13 cellular contexts compared by ENCODE assay signal in the genomic region with DNA sequence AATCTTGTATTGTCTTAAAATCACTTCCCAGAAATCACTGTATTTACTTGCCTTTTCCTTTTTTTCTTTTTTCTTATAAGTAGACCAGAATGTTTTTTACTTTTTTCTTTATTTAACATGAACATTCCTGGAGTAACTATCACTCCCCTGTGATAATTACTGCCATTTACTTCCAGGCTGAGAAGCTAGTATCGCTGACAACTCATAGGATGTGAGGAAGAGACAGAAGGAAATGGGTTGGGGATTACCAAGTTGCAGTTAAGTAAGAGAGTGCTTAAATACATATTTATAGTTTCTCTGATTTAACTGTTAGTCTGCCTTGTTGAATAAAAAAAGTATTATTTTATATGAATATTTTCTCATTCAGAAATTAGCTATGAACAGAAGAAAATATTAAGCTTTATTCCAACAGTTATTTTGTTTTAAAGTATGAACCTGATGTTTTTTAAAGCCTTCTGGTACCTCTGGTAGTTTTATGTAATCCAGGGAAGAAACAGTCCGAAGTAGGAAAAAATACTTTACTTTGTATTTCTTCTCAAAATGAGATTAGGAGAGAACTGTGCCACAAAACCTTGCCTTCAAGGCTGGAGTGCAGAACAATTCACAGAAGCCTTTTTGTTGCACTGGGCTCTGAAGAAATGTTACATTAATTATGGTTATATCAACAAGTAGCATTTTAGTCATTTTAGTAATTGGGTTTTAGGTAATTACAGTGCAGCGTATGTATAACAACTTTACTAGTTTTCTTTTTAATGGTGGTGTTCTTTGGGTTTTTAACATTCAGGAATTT.
DNase-seq lines count a peak whose midpoint lies in the region; ATAC-seq, FAIRE-seq and TF ChIP-seq lines count a peak whose summit lies in the region.
"Had no signal": no experiment of that assay in that cellular context is flagged by ENCODE, and none has a peak within 500 bp of the region (broad histone marks: within the 10 kb centered on the region; RNA-seq: fewer than 3 reads in every experiment).

No MANE protein-coding gene starts in this region.

- in situ Hi-C loops in GM13976 (cut with MboI; ENCODE audit: low sequenced_read_pairs, unreplicated experiment) (no loop called here), HepG2 (cut with HindIII; ENCODE audit: extremely low pct_ligation_motif_present, low pct_unique_long_range_greater_than_20kb) (no loop called here)

- H3K4me3 ChIP-seq in PC-3 (ENCODE audit: low read length) (no peak overlapping the region), neural progenitor cell (no peak overlapping the region), hepatocyte (no peak overlapping the region), HepG2 (replicated peaks in 1 of 3; ENCODE audit: insufficient read depth in 1 of 3, low read depth in 2 of 3, low read length in 3 of 3) (no peak overlapping the region)
- H3K4me3 ChIP-seq: cardiac muscle cell had no signal

- no peak overlapping the region for H3K27ac Mint-ChIP-seq in neural progenitor cell

- H3F3A ChIP-seq in PC-3 (ENCODE audit: low read length, unreplicated experiment) (no peaks in the 10 kb centered on the region), neural progenitor cell (ENCODE audit: low read depth) (no peaks in the 10 kb centered on the region)

- peaks cover 24% of the 10 kb centered on the region for H3K4me1 ChIP-seq in PC-3 (ENCODE audit: insufficient read depth, low read length)
- no peaks in the 10 kb centered on the region for H3K4me1 ChIP-seq in neural progenitor cell
- H3K4me1 ChIP-seq in hepatocyte (ENCODE audit: insufficient read depth) = no peaks in the 10 kb centered on the region
- H3K4me1 ChIP-seq in HepG2 (ENCODE audit: insufficient read depth, low read length) = no peaks in the 10 kb centered on the region

- H3K27me3 ChIP-seq in PC-3 (ENCODE audit: low read length) = no peaks in the 10 kb centered on the region
- no peaks in the 10 kb centered on the region for H3K27me3 ChIP-seq in neural progenitor cell
- H3K27me3 ChIP-seq in hepatocyte = no peaks in the 10 kb centered on the region
- H3K27me3 ChIP-seq in HepG2 (ENCODE audit: control insufficient read depth in 1 of 2, insufficient read depth in 2 of 2, low read length in 2 of 2) = no peaks in the 10 kb centered on the region
- H3K27me3 ChIP-seq: cardiac muscle cell had no signal

- no peak for ATAC-seq in PC-3
- ATAC-seq in HepG2 = no peak
- ATAC-seq: esophagus mucosa had no signal

- TF ChIP-seq EP300 in HepG2 (IDR thresholded peaks at IDR 0.05; ENCODE audit: low read depth in 2 of 2, low read length in 2 of 2) (no peak), HepG2 (CRISPR knock-in tag; IDR thresholded peaks at IDR 0.05; ENCODE audit: borderline replicate concordance) (no peak)

- H3K9me3 Mint-ChIP-seq in neural progenitor cell = peaks cover 3% of the 10 kb centered on the region

- TF ChIP-seq RAD21 in HepG2 (CRISPR knock-in tag; IDR thresholded peaks at IDR 0.05) = no peak

- TF ChIP-seq CTCF in PC-3 (conservative IDR thresholded peaks at IDR 0.05; ENCODE audit: low read depth, low read length) = no peak
- no peak for TF ChIP-seq CTCF in neural progenitor cell (IDR thresholded peaks at IDR 0.05)
- TF ChIP-seq CTCF in hepatocyte (IDR thresholded peaks at IDR 0.05; ENCODE audit: poor library complexity) = no peak
- TF ChIP-seq CTCF in GM13976 (IDR thresholded peaks at IDR 0.05; ENCODE audit: borderline replicate concordance, control extremely low read depth, extremely low read depth, insufficient read depth, missing control alignments) = no peak
- no peak for TF ChIP-seq CTCF in HepG2 (CRISPR knock-in tag; IDR thresholded peaks at IDR 0.05)

- H2AFZ ChIP-seq in PC-3 (ENCODE audit: low read length) (no peak overlapping the region), neural progenitor cell (replicated peaks) (no peak overlapping the region), hepatocyte (no peak overlapping the region), HepG2 (ENCODE audit: low read length) (no peak overlapping the region)

- no TSS peak for BruUV-seq in PC-3 (replicated peaks; lab: Mats Ljungman, UMichigan)
- BruUV-seq in HepG2 (replicated peaks; lab: Mats Ljungman, UMichigan) = no TSS peak

- H3K4me3 Mint-ChIP-seq in neural progenitor cell = no peak overlapping the region

- CTCF ChIA-PET in PC-3 (lab: Charles Lee) (no interaction called here), HepG2 (lab: Yijun Ruan, JAX; ENCODE audit: low intra/inter-chr PET ratio, low total read pairs) (no interaction called here)

- H3K9me2 ChIP-seq in PC-3 (replicated peaks; ENCODE audit: low read length) (no peaks in the 10 kb centered on the region), hepatocyte (replicated peaks; ENCODE audit: insufficient read depth) (no peaks in the 10 kb centered on the region)

- H4K20me1 ChIP-seq in PC-3 (ENCODE audit: low read length) (no peaks in the 10 kb centered on the region), neural progenitor cell (ENCODE audit: low read depth) (no peaks in the 10 kb centered on the region), hepatocyte (ENCODE audit: insufficient read depth, poor library complexity, severe bottlenecking) (no peaks in the 10 kb centered on the region), HepG2 (ENCODE audit: insufficient read depth, low read length) (no peaks in the 10 kb centered on the region)

- no peak for FAIRE-seq in HepG2 (lab: Jason Lieb, UNC)

- H3K4me2 ChIP-seq in PC-3 (ENCODE audit: low read length) (peak overlapping the region; percentile 27), neural progenitor cell (no peak overlapping the region), hepatocyte (no peak overlapping the region), HepG2 (ENCODE audit: low read depth, low read length) (no peak overlapping the region)

- H3K36me3 ChIP-seq in PC-3 (ENCODE audit: low read depth, low read length) = no peaks in the 10 kb centered on the region
- no peaks in the 10 kb centered on the region for H3K36me3 ChIP-seq in neural progenitor cell
- no peaks in the 10 kb centered on the region for H3K36me3 ChIP-seq in hepatocyte (replicated peaks; ENCODE audit: insufficient read depth, low read depth)
- peaks cover 0 to 2% of the 10 kb centered on the region in 2 experiments; a peak in 1 of 5 replicates for H3K36me3 ChIP-seq in HepG2 (replicated peaks in 1 of 2; ENCODE audit: control insufficient read depth in 1 of 2, insufficient read depth in 2 of 2, low read length in 2 of 2)
- H3K36me3 ChIP-seq: cardiac muscle cell had no signal

- H3K36me3 Mint-ChIP-seq in neural progenitor cell = peaks cover 15% of the 10 kb centered on the region

- H3K27ac ChIP-seq in PC-3 (ENCODE audit: low read length) (no peak overlapping the region), neural progenitor cell (peak overlapping the region; percentile 18), hepatocyte (no peak overlapping the region), HepG2 (ENCODE audit: extremely low read length, insufficient read depth, low read length) (no peak overlapping the region)
- H3K27ac ChIP-seq: cardiac muscle cell had no signal

- H3K27me3 Mint-ChIP-seq in neural progenitor cell (ENCODE audit: insufficient read depth, low read depth) = no peaks in the 10 kb centered on the region

- no peak for TF ChIP-seq POLR2A in HepG2 (IDR thresholded peaks at IDR 0.05; ENCODE audit: insufficient read depth in 1 of 2, low read depth in 2 of 2, low read length in 2 of 2)

- H3K4me1 Mint-ChIP-seq in neural progenitor cell = no peaks in the 10 kb centered on the region

- intact Hi-C loops in PC-3 (cut with micrococcal nuclease) = no loop called here
- intact Hi-C loops in HepG2 (cut with micrococcal nuclease; ENCODE audit: unreplicated experiment) = no loop called here

- POLR2A ChIA-PET in PC-3 (lab: Charles Lee; ENCODE audit: unreplicated experiment) = no interaction called here
- POLR2A ChIA-PET in HepG2 (lab: Yijun Ruan, JAX) = no interaction called here

- H3K9ac ChIP-seq in PC-3 (ENCODE audit: low read length) = no peak overlapping the region
- no peak overlapping the region for H3K9ac ChIP-seq in neural progenitor cell
- H3K9ac ChIP-seq in HepG2 (ENCODE audit: insufficient read depth, low read depth, low read length) = no peak overlapping the region

- DNase-seq in EL = peak; percentile 28
- peak; percentile 6 for DNase-seq in PC-3
- peak; percentile 17 for DNase-seq in epidermal melanocyte (ENCODE audit: insufficient read length, low spot score)
- no peak for DNase-seq in neural progenitor cell (ENCODE audit: low spot score)
- no peak for DNase-seq in hepatocyte (ENCODE audit: low spot score)
- DNase-seq in GM13976 (ENCODE audit: low spot score) = no peak
- DNase-seq in HepG2 (ENCODE audit: low spot score) = no peak
- DNase-seq: Karpas-422, kidney, NCI-H2029 treated with DMSO at 0.1 percent for 48 hours, occipital lobe had no signal

- H3K79me2 ChIP-seq in PC-3 (ENCODE audit: low read length) (0 out of 2 replicates have a peak, but pooled peaks cover 2% of the 10 kb centered on the region), neural progenitor cell (ENCODE audit: low read depth) (peaks cover 13% of the 10 kb centered on the region), hepatocyte (peaks cover 30% of the 10 kb centered on the region), HepG2 (ENCODE audit: insufficient read depth, low read length) (no peaks in the 10 kb centered on the region)

- 93% methylated on average over 3 of the region's 3 CpGs for WGBS in hepatocyte (ENCODE audit: low lambda C conversion rate, missing lambda C conversion rate)
- WGBS in HepG2 (ENCODE audit: low lambda C conversion rate) = 96% methylated on average over 3 of the region's 3 CpGs

- H3K9me3 ChIP-seq in PC-3 (ENCODE audit: low read length) (no peaks in the 10 kb centered on the region), neural progenitor cell (ENCODE audit: low read depth) (no peaks in the 10 kb centered on the region), hepatocyte (ENCODE audit: low read depth) (no peaks in the 10 kb centered on the region), HepG2 (ENCODE audit: low read length) (no peaks in the 10 kb centered on the region)

TF ChIP-seq in HepG2, 621 proteins besides CTCF, POLR2A, EP300 and RAD21 (continues in another document):
- TF ChIP-seq MAFF (IDR thresholded peaks at IDR 0.05; ENCODE audit: low read depth, low read length) (no peak), HMG20A (CRISPR knock-in tag; IDR thresholded peaks at IDR 0.05; ENCODE audit: borderline replicate concordance) (no peak), IKZF4 (CRISPR knock-in tag; IDR thresholded peaks at IDR 0.05; ENCODE audit: borderline replicate concordance, low read depth, not compliant biosample characterization) (no peak), REXO4 (CRISPR knock-in tag; IDR thresholded peaks at IDR 0.05; ENCODE audit: borderline replicate concordance) (no peak), ZBTB7B (CRISPR knock-in tag; IDR thresholded peaks at IDR 0.05) (no peak), HMGA1 (CRISPR knock-in tag; conservative IDR thresholded peaks at IDR 0.05) (no peak)
- TF ChIP-seq, protein P1, sequence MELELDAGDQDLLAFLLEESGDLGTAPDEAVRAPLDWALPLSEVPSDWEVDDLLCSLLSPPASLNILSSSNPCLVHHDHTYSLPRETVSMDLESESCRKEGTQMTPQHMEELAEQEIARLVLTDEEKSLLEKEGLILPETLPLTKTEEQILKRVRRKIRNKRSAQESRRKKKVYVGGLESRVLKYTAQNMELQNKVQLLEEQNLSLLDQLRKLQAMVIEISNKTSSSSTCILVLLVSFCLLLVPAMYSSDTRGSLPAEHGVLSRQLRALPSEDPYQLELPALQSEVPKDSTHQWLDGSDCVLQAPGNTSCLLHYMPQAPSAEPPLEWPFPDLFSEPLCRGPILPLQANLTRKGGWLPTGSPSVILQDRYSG (CRISPR knock-in tag; IDR thresholded peaks at IDR 0.05) = no peak

Comparison
In these comparisons a context has a peak if more than half of its experiments do, and no peak if none do; other contexts are left out.
1. DNase-seq: peak in EL (single experiment), PC-3 (single experiment) and epidermal melanocyte (single experiment); none in neural progenitor cell (single experiment), hepatocyte (single experiment), GM13976 (single experiment) and HepG2 (single experiment).